Comparison of ENCODE assay signal across 5 cellular contexts in the genomic region with DNA sequence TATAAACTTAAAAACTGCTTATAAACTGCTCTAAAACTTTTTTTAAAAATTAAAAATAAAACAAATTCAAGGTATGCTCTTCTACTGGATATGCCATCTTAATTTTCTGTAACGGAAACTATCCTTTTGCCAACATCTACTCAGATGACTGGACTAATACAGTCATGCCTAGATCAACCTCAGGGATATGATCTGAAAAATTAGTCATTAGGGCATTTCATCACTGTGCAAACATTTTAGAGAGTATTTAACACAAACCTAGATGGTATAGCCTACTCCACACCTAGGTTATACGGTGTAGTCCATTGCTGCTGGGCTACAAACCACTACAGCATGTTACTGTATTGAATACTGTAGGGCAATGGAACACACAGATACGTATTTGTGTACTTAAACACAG.
"Had no signal": no experiment of that assay in that cellular context is flagged by ENCODE, and none has a peak within 500 bp of the region (broad histone marks: within the 10 kb centered on the region; RNA-seq: fewer than 3 reads in every experiment).

No MANE protein-coding gene starts in this region.

- H2AFZ ChIP-seq: GM23338 had no signal

- DNase-seq: H9, HCEC 1CT, KBM-7 had no signal

- H3K4me3 ChIP-seq: GM23338 had no signal

- H3K4me2 ChIP-seq: GM23338 had no signal

- ATAC-seq: GM23338, HepG2 had no signal
